ENCODE assay signal across 2 cellular contexts in the genomic region with DNA sequence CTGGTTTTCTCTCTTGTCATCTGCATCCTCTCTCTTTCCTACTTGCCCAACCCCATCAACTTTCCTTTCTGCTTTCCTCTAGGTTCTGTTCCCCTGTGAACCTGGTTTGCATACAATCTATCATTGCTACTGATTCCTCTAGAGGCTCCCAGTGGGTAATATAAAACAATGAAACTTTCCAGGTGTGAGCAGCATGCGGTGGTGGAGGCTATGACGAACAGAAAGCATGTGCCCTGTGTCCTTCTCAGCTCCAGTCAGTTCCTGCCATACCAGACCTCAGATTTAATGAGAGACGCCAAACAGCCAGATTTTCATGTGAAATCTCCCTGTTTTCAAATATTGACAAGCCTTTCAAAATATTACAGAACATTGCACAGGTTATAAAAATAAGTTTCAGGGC.
TF ChIP-seq lines count a peak whose summit lies in the region.

No MANE protein-coding gene starts in this region.

TF ChIP-seq in GM23338, 12 proteins besides CTCF, POLR2A, EP300 and RAD21 (continued from another document):
- TF ChIP-seq ZNF331 (CRISPR knock-in tag; IDR thresholded peaks at IDR 0.05; ENCODE audit: low read depth) (no peak), CREB1 (CRISPR knock-in tag; IDR thresholded peaks at IDR 0.05; ENCODE audit: low read depth) (no peak), POLR2AphosphoS5 (IDR thresholded peaks at IDR 0.05; ENCODE audit: low read depth) (no peak), JUNB (IDR thresholded peaks at IDR 0.05; ENCODE audit: unreplicated experiment) (no peak), NANOG (IDR thresholded peaks at IDR 0.05; ENCODE audit: borderline replicate concordance) (no peak), ZNF114 (CRISPR knock-in tag; IDR thresholded peaks at IDR 0.05) (no peak), STAT1 (IDR thresholded peaks at IDR 0.05; ENCODE audit: unreplicated experiment) (no peak)
- TF ChIP-seq, protein P1, sequence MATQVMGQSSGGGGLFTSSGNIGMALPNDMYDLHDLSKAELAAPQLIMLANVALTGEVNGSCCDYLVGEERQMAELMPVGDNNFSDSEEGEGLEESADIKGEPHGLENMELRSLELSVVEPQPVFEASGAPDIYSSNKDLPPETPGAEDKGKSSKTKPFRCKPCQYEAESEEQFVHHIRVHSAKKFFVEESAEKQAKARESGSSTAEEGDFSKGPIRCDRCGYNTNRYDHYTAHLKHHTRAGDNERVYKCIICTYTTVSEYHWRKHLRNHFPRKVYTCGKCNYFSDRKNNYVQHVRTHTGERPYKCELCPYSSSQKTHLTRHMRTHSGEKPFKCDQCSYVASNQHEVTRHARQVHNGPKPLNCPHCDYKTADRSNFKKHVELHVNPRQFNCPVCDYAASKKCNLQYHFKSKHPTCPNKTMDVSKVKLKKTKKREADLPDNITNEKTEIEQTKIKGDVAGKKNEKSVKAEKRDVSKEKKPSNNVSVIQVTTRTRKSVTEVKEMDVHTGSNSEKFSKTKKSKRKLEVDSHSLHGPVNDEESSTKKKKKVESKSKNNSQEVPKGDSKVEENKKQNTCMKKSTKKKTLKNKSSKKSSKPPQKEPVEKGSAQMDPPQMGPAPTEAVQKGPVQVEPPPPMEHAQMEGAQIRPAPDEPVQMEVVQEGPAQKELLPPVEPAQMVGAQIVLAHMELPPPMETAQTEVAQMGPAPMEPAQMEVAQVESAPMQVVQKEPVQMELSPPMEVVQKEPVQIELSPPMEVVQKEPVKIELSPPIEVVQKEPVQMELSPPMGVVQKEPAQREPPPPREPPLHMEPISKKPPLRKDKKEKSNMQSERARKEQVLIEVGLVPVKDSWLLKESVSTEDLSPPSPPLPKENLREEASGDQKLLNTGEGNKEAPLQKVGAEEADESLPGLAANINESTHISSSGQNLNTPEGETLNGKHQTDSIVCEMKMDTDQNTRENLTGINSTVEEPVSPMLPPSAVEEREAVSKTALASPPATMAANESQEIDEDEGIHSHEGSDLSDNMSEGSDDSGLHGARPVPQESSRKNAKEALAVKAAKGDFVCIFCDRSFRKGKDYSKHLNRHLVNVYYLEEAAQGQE (IDR thresholded peaks at IDR 0.05; ENCODE audit: unreplicated experiment), result no peak
- TF ChIP-seq, protein P2, sequence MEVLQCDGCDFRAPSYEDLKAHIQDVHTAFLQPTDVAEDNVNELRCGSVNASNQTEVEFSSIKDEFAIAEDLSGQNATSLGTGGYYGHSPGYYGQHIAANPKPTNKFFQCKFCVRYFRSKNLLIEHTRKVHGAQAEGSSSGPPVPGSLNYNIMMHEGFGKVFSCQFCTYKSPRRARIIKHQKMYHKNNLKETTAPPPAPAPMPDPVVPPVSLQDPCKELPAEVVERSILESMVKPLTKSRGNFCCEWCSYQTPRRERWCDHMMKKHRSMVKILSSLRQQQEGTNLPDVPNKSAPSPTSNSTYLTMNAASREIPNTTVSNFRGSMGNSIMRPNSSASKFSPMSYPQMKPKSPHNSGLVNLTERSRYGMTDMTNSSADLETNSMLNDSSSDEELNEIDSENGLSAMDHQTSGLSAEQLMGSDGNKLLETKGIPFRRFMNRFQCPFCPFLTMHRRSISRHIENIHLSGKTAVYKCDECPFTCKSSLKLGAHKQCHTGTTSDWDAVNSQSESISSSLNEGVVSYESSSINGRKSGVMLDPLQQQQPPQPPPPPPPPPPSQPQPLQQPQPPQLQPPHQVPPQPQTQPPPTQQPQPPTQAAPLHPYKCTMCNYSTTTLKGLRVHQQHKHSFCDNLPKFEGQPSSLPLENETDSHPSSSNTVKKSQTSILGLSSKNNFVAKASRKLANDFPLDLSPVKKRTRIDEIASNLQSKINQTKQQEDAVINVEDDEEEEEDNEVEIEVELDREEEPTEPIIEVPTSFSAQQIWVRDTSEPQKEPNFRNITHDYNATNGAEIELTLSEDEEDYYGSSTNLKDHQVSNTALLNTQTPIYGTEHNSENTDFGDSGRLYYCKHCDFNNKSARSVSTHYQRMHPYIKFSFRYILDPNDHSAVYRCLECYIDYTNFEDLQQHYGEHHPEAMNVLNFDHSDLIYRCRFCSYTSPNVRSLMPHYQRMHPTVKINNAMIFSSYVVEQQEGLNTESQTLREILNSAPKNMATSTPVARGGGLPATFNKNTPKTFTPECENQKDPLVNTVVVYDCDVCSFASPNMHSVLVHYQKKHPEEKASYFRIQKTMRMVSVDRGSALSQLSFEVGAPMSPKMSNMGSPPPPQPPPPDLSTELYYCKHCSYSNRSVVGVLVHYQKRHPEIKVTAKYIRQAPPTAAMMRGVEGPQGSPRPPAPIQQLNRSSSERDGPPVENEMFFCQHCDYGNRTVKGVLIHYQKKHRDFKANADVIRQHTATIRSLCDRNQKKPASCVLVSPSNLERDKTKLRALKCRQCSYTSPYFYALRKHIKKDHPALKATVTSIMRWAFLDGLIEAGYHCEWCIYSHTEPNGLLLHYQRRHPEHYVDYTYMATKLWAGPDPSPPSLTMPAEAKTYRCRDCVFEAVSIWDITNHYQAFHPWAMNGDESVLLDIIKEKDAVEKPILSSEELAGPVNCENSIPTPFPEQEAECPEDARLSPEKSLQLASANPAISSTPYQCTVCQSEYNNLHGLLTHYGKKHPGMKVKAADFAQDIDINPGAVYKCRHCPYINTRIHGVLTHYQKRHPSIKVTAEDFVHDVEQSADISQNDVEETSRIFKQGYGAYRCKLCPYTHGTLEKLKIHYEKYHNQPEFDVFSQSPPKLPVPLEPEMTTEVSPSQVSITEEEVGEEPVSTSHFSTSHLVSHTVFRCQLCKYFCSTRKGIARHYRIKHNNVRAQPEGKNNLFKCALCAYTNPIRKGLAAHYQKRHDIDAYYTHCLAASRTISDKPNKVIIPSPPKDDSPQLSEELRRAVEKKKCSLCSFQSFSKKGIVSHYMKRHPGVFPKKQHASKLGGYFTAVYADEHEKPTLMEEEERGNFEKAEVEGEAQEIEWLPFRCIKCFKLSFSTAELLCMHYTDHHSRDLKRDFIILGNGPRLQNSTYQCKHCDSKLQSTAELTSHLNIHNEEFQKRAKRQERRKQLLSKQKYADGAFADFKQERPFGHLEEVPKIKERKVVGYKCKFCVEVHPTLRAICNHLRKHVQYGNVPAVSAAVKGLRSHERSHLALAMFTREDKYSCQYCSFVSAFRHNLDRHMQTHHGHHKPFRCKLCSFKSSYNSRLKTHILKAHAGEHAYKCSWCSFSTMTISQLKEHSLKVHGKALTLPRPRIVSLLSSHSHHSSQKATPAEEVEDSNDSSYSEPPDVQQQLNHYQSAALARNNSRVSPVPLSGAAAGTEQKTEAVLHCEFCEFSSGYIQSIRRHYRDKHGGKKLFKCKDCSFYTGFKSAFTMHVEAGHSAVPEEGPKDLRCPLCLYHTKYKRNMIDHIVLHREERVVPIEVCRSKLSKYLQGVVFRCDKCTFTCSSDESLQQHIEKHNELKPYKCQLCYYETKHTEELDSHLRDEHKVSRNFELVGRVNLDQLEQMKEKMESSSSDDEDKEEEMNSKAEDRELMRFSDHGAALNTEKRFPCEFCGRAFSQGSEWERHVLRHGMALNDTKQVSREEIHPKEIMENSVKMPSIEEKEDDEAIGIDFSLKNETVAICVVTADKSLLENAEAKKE (CRISPR knock-in tag; IDR thresholded peaks at IDR 0.05), result no peak
- TF ChIP-seq, protein P3, sequence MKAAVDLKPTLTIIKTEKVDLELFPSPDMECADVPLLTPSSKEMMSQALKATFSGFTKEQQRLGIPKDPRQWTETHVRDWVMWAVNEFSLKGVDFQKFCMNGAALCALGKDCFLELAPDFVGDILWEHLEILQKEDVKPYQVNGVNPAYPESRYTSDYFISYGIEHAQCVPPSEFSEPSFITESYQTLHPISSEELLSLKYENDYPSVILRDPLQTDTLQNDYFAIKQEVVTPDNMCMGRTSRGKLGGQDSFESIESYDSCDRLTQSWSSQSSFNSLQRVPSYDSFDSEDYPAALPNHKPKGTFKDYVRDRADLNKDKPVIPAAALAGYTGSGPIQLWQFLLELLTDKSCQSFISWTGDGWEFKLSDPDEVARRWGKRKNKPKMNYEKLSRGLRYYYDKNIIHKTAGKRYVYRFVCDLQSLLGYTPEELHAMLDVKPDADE (IDR thresholded peaks at IDR 0.05), result no peak

TF ChIP-seq in K562, 482 proteins besides CTCF, POLR2A, EP300 and RAD21 (continued from another document):
- peak; percentile 32; the same call in 1 of the 2 replicates for TF ChIP-seq MGA (IDR thresholded peaks at IDR 0.05)
- no peak for TF ChIP-seq XRCC5 (IDR thresholded peaks at IDR 0.05; ENCODE audit: low read depth, low read length)
